10 cellular contexts compared by ENCODE assay signal in genomic region chr12:89756100-89756637, GRCh38. TPM values are rescaled to one million over a fixed set of nuclear protein-coding genes. Genes with fewer than 3 reads are reported as not detected.
DNase-seq lines count a peak whose midpoint lies in the region; ATAC-seq, FAIRE-seq and TF ChIP-seq lines count a peak whose summit lies in the region.
"Had no signal": no experiment of that assay in that cellular context is flagged by ENCODE, and none has a peak within 500 bp of the region (broad histone marks: within the 10 kb centered on the region; RNA-seq: fewer than 3 reads in every experiment).

No MANE protein-coding gene starts in this region.

- POLR2A ChIA-PET in CD4-positive, alpha-beta T cell (lab: Charles Lee), result interaction anchor here (0.9 kb wide), 1 partner anchor 47 kb away, joined by 3 read pairs; the partner anchor contains the start of gene ATP2B1
- POLR2A ChIA-PET in endothelial cell of umbilical vein (lab: Charles Lee), result no interaction called here

- no peak overlapping the region for H2AFZ ChIP-seq in endothelial cell of umbilical vein (ENCODE audit: low read depth, low read length)

- H3K4me2 ChIP-seq in endothelial cell of umbilical vein (ENCODE audit: insufficient read depth, low read length), result no peak overlapping the region

- peaks cover 7% of the 10 kb centered on the region for H3K4me1 ChIP-seq in endothelial cell of umbilical vein (ENCODE audit: control insufficient read depth, extremely low read depth, insufficient read depth, low read length)
- H3K4me1 ChIP-seq: psoas muscle had no signal

- CTCF ChIA-PET in CD4-positive, alpha-beta T cell (lab: Charles Lee), result no interaction called here
- CTCF ChIA-PET in endothelial cell of umbilical vein (lab: Charles Lee), result no interaction called here

- no peak for ATAC-seq in CD4-positive, alpha-beta T cell (ENCODE audit: poor library complexity)
- ATAC-seq in GM21423 (IDR thresholded peaks at IDR 0.05; ENCODE audit: unreplicated experiment), result peak; percentile 3
- ATAC-seq: Panc1 had no signal

- no peaks in the 10 kb centered on the region for H3K27me3 Mint-ChIP-seq in CD4-positive, alpha-beta T cell
- no peaks in the 10 kb centered on the region for H3K27me3 Mint-ChIP-seq in IgD-negative memory B cell

- no peaks in the 10 kb centered on the region for H3K36me3 Mint-ChIP-seq in CD4-positive, alpha-beta T cell (ENCODE audit: low read depth)
- peaks cover 4% of the 10 kb centered on the region for H3K36me3 Mint-ChIP-seq in IgD-negative memory B cell

- TF ChIP-seq POLR2A in endothelial cell of umbilical vein (IDR thresholded peaks at IDR 0.05; ENCODE audit: low read depth, low read length), result no peak

- H3K9me3 Mint-ChIP-seq in CD4-positive, alpha-beta T cell, result no peaks in the 10 kb centered on the region
- peaks cover 0 to 4% (median 3%) of the 10 kb centered on the region in 3 donors for H3K9me3 Mint-ChIP-seq in IgD-negative memory B cell

- no peak for FAIRE-seq in endothelial cell of umbilical vein (lab: Jason Lieb, UNC)

- BruUV-seq in endothelial cell of umbilical vein (replicated peaks; lab: Mats Ljungman, UMichigan), result no TSS peak

- intact Hi-C loops in CD4-positive, alpha-beta T cell (cut with DNase I, micrococcal nuclease), result loop anchor here in 1 of 2 experiments (5.0 kb wide), 1 partner anchor 39 kb away; no protein-coding TSS in a partner anchor
- intact Hi-C loops in endothelial cell of umbilical vein (cut with micrococcal nuclease) (no loop called here), posterior vena cava (cut with DNase I) (no loop called here)

- no peak for DNase-seq in CD4-positive, alpha-beta T cell
- DNase-seq in endothelial cell of umbilical vein (ENCODE audit: low read depth, low spot score) (no peak), middle frontal gyrus (ENCODE audit: extremely low spot score, low spot score) (no peak), posterior vena cava (ENCODE audit: low spot score) (no peak), NCI-H2196 (lab: John Stamatoyannopoulos, UW; ENCODE audit: unreplicated experiment) (no peak), GDM1 (lab: John Stamatoyannopoulos, UW) (no peak)
- DNase-seq: psoas muscle had no signal

- H3K27ac Mint-ChIP-seq in CD4-positive, alpha-beta T cell, result peak overlapping the region; percentile 69
- peak overlapping the region; percentile 69 to 88 (median 77) for H3K27ac Mint-ChIP-seq in IgD-negative memory B cell

- no peak overlapping the region for H3K4me3 ChIP-seq in endothelial cell of umbilical vein (replicated peaks in 1 of 3; ENCODE audit: insufficient read depth in 1 of 3, low read depth in 1 of 3, low read length in 3 of 3)
- H3K4me3 ChIP-seq: psoas muscle had no signal

- H4K20me1 ChIP-seq in endothelial cell of umbilical vein (replicated peaks; ENCODE audit: control insufficient read depth, extremely low read depth, insufficient read depth, low read length), result no peaks in the 10 kb centered on the region

- no peaks in the 10 kb centered on the region for H3K27me3 ChIP-seq in CD4-positive, alpha-beta T cell (ENCODE audit: control insufficient read depth, insufficient read depth, low read length)
- H3K27me3 ChIP-seq in endothelial cell of umbilical vein (ENCODE audit: control insufficient read depth in 2 of 2, insufficient read depth in 2 of 2, low read length in 2 of 2), result no peaks in the 10 kb centered on the region

- H3K4me3 Mint-ChIP-seq in CD4-positive, alpha-beta T cell, result no peak overlapping the region
- H3K4me3 Mint-ChIP-seq in IgD-negative memory B cell, result peak overlapping the region; percentile 29 to 57 (median 38)

- peaks cover 47% of the 10 kb centered on the region for H3K4me1 Mint-ChIP-seq in CD4-positive, alpha-beta T cell (ENCODE audit: low read depth)
- H3K4me1 Mint-ChIP-seq in IgD-negative memory B cell, result peaks cover 40 to 53% (median 51%) of the 10 kb centered on the region in 3 donors

- H3K27ac ChIP-seq in CD4-positive, alpha-beta T cell (ENCODE audit: low read depth, low read length), result no peak overlapping the region
- peak overlapping the region; percentile 17 for H3K27ac ChIP-seq in endothelial cell of umbilical vein (ENCODE audit: insufficient read depth, low read depth, low read length)
- H3K27ac ChIP-seq: psoas muscle had no signal

- H3K9me1 ChIP-seq in endothelial cell of umbilical vein (replicated peaks; ENCODE audit: control insufficient read depth, extremely low read depth, insufficient read depth, low read length), result no peaks in the 10 kb centered on the region

- dilution Hi-C loops in endothelial cell of umbilical vein (cut with MboI; ENCODE audit: extremely low pct_ligation_motif_present, low sequenced_read_pairs), result no loop called here

- H3K9me3 ChIP-seq in CD4-positive, alpha-beta T cell (ENCODE audit: control insufficient read depth, low read length), result no peaks in the 10 kb centered on the region
- no peaks in the 10 kb centered on the region for H3K9me3 ChIP-seq in endothelial cell of umbilical vein (replicated peaks; ENCODE audit: control insufficient read depth, insufficient read depth, low read length)
- H3K9me3 ChIP-seq: psoas muscle had no signal

- TF ChIP-seq CTCF in CD4-positive, alpha-beta T cell (IDR thresholded peaks at IDR 0.05), result no peak
- no peak for TF ChIP-seq CTCF in endothelial cell of umbilical vein (IDR thresholded peaks at IDR 0.05; ENCODE audit: extremely low read depth in 1 of 2, insufficient read depth in 1 of 2, low read depth in 1 of 2, low read length in 2 of 2)

- H3K79me2 ChIP-seq in endothelial cell of umbilical vein (ENCODE audit: control insufficient read depth, insufficient read depth, low read length), result no peaks in the 10 kb centered on the region

- H3K36me3 ChIP-seq in endothelial cell of umbilical vein (ENCODE audit: control insufficient read depth in 2 of 2, extremely low read depth in 1 of 2, insufficient read depth in 2 of 2, low read length in 2 of 2), result no peaks in the 10 kb centered on the region

- no peak overlapping the region for H3K9ac ChIP-seq in endothelial cell of umbilical vein (replicated peaks; ENCODE audit: extremely low read depth, insufficient read depth, low read length)

TF ChIP-seq in endothelial cell of umbilical vein, 7 proteins besides CTCF, POLR2A, EP300 and RAD21:
- TF ChIP-seq EZH2 (IDR thresholded peaks at IDR 0.05; ENCODE audit: borderline replicate concordance, low read depth, low read length, severe bottlenecking) (no peak), FOS (IDR thresholded peaks at IDR 0.05; ENCODE audit: borderline replicate concordance, insufficient read depth, low read length) (no peak), MYC (IDR thresholded peaks at IDR 0.05; ENCODE audit: low read depth, low read length) (no peak), POLR2AphosphoS5 (IDR thresholded peaks at IDR 0.05; ENCODE audit: insufficient read depth, low read depth, low read length) (no peak), GATA2 (IDR thresholded peaks at IDR 0.05; ENCODE audit: insufficient read depth, insufficient read length, low read depth, low read length) (no peak), JUN (IDR thresholded peaks at IDR 0.05; ENCODE audit: borderline replicate concordance, insufficient read depth, insufficient read length, low read depth) (no peak)

RNA-seq across cellular contexts. Expression of gene ATP2B1, which starts 47.5 kb away (rescaled TPM):
- total RNA-seq in CD4-positive, alpha-beta T cell, result 100 to 1,000 TPM in 1 of 2 experiments, 10 to 100 TPM in 1; 98.2 to 100 TPM
- 102 TPM for polyA plus RNA-seq in IgD-negative memory B cell
- 28.0 and 38.0 TPM in 2 replicates for total RNA-seq in endothelial cell of umbilical vein
- polyA plus RNA-seq in endothelial cell of umbilical vein, result 4.2 and 6.4 TPM in 2 replicates
- polyA plus RNA-seq in endothelial cell of umbilical vein (2011; cell fraction: cytosol; rRNA removed), result 9.1 and 10.9 TPM in 2 replicates
- polyA plus RNA-seq in endothelial cell of umbilical vein (2011; cell fraction: nucleus; rRNA removed), result 31.8 and 32.5 TPM in 2 replicates
- polyA plus RNA-seq in endothelial cell of umbilical vein (2012), result 9.8 and 13.9 TPM in 2 replicates
- 25.8 and 32.6 TPM in 2 replicates for polyA minus RNA-seq in endothelial cell of umbilical vein
- 32.1 TPM for polyA minus RNA-seq in endothelial cell of umbilical vein (2011; cell fraction: cytosol; rRNA and poly(A)+ RNA removed)
- polyA minus RNA-seq in endothelial cell of umbilical vein (2011; cell fraction: nucleus; rRNA and poly(A)+ RNA removed), result 66.1 and 75.9 TPM in 2 replicates
- 10 to 100 TPM; 37.6 to 44.0 TPM for total RNA-seq in posterior vena cava
